Comparison of ENCODE assay signal across 8 cellular contexts in the genomic region with DNA sequence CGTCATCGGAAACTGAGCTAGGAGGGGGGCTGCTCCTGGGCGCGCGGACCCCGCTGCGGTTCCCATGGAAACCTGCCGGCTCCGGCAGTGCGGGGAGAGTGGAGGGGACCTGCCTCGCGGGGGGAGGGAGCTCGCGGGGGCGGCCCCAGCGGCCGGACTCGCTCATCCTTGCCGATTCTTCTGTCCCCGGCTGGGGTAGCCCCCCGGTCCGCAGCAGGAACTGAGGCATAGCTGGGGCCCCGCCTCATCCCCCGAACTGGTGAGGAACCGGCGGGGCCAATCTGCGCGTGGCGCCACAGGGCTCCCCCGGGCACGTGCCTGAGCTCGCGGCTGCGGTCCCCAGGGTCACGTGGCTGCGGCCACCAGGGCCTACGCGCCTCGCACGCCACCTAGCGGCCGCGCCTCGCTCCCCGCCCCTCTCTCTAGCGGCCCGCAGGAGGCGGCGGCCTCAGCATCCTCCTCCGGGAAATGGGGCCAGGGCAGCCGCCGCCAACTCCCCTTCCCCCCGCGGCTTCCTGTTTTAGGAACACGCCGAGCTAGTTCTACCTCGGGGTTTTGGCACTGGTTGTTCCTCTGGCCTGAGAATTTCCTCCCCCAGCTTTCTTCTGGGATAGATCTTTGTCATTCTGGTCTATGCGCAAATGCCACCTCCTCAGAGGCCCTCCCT. TPM values are rescaled to one million over a fixed set of nuclear protein-coding genes. Genes with fewer than 3 reads are reported as not detected.
DNase-seq lines count a peak whose midpoint lies in the region; ATAC-seq and TF ChIP-seq lines count a peak whose summit lies in the region.

No MANE protein-coding gene starts in this region.

- peak overlapping the region; percentile 53 for H3K4me3 Mint-ChIP-seq in HFFc6

- H3K4me1 Mint-ChIP-seq in HFFc6 (ENCODE audit: low read depth): no peaks in the 10 kb centered on the region

- 0 to 5% methylated on average over 2 to 38 of the region's 58 CpGs for WGBS in transverse colon (ENCODE audit: low coverage in 1 of 2), 2 donors

- peaks cover 12% of the 10 kb centered on the region for H3K27me3 Mint-ChIP-seq in HFFc6 (ENCODE audit: insufficient read depth)

- peak; percentile 75 to 86 for ATAC-seq in activated naive CD4-positive, alpha-beta T cell treated with anti-CD3 and anti-CD28 coated beads, Interleukin-2, amount 50 U/mL, for 72 hours

- peaks cover 0 to 3% (median 0%) of the 10 kb centered on the region in 4 donors for H3K36me3 ChIP-seq in transverse colon

- peaks cover 7 to 32% (median 26%) of the 10 kb centered on the region in 4 donors for H3K4me1 ChIP-seq in transverse colon

- H3K36me3 Mint-ChIP-seq in HFFc6 (ENCODE audit: low read depth): no peaks in the 10 kb centered on the region
- H3K36me3 Mint-ChIP-seq in activated naive CD4-positive, alpha-beta T cell treated with anti-CD3 and anti-CD28 coated beads, Interleukin-2, amount 50 U/mL, for 72 hours: peaks cover 5 to 6% of the 10 kb centered on the region in 2 donors

- no peak overlapping the region for H3K27ac Mint-ChIP-seq in HFFc6
- peak overlapping the region in 1 of 2 donors; percentile 79 for H3K27ac Mint-ChIP-seq in activated naive CD4-positive, alpha-beta T cell treated with anti-CD3 and anti-CD28 coated beads, Interleukin-2, amount 50 U/mL, for 72 hours

- in situ Hi-C loops in transverse colon (cut with MboI; ENCODE audit: low pct_ligation_motif_present in 1 of 4, low pct_unique_long_range_greater_than_20kb in 1 of 4, low sequenced_read_pairs in 3 of 4): loop anchor here in 2 of 4 donors (25.0 kb wide), 2 partner anchors 95 to 195 kb away; a partner anchor contains a TSS

- no peaks in the 10 kb centered on the region for H3K9me3 ChIP-seq in transverse colon

- H3K27me3 ChIP-seq in transverse colon: peaks cover 56% of the 10 kb centered on the region

- peak; percentile 96 for TF ChIP-seq CTCF in HFFc6 (IDR thresholded peaks at IDR 0.05)
- peak; percentile 87 to 96 (median 94) for TF ChIP-seq CTCF in transverse colon (IDR thresholded peaks at IDR 0.05)

- intact Hi-C loops in head of caudate nucleus (cut with DNase I): loop anchor here (5.0 to 10.0 kb wide), 3 partner anchors 35 to 188 kb away; a partner anchor contains a TSS
- intact Hi-C loops in transverse colon (cut with DNase I; ENCODE audit: low total_unique reads): no loop called here

- DNase-seq in GM04503 (ENCODE audit: low read depth): peak; percentile 10
- peak; percentile 23 for DNase-seq in HFFc6
- peak; percentile 84 for DNase-seq in NCI-H1092 treated with DMSO at 0.1 percent for 48 hours (lab: John Stamatoyannopoulos, UW)
- DNase-seq in SKM-1 treated with dmso at 0.1 percent for 144 hours (lab: John Stamatoyannopoulos, UW; ENCODE audit: unreplicated experiment): peak; percentile 86
- DNase-seq in activated naive CD4-positive, alpha-beta T cell treated with anti-CD3 and anti-CD28 coated beads, Interleukin-2, amount 50 U/mL, for 72 hours (ENCODE audit: low spot score in 2 of 2): peak; percentile 91 to 93
- peak; percentile 75 to 96 (median 91) for DNase-seq in head of caudate nucleus
- DNase-seq in pons (ENCODE audit: low spot score): peak; percentile 73
- peak; percentile 87 for DNase-seq in transverse colon

- TF ChIP-seq EP300 in transverse colon (IDR thresholded peaks at IDR 0.05; ENCODE audit: low read depth): no peak

- H3K4me3 ChIP-seq in transverse colon: peak overlapping the region in 2 of 4 donors; percentile 9 to 40

- H3K9me3 Mint-ChIP-seq in HFFc6: no peaks in the 10 kb centered on the region
- no peaks in the 10 kb centered on the region for H3K9me3 Mint-ChIP-seq in activated naive CD4-positive, alpha-beta T cell treated with anti-CD3 and anti-CD28 coated beads, Interleukin-2, amount 50 U/mL, for 72 hours

- no peak for TF ChIP-seq POLR2A in transverse colon (IDR thresholded peaks at IDR 0.05)

- no peak overlapping the region for H3K27ac ChIP-seq in transverse colon

RNA-seq across cellular contexts. Expression of a gene that starts 1.7 kb away (rescaled TPM):
- not detected for total RNA-seq in HFFc6 (2021; fragmentation: NEBNext Ultra II Directional; extraction: Animal tissue kit (Norgen Biotek cat#: 25700))
- not detected for total RNA-seq in activated naive CD4-positive, alpha-beta T cell treated with anti-CD3 and anti-CD28 coated beads, Interleukin-2, amount 50 U/mL, for 72 hours
- 1 to 10 TPM in 2 of 4 donors, under 1 TPM in 1, not detected in 1; 0.27 to 3.2 (median 1.3) TPM for total RNA-seq in transverse colon

RNA-seq across cellular contexts. Expression of a gene that starts 23.1 kb away (rescaled TPM):
- 1 to 10 TPM; 4.7 to 6.3 (median 5.3) TPM for total RNA-seq in HFFc6 (2021; fragmentation: NEBNext Ultra II Directional; extraction: Animal tissue kit (Norgen Biotek cat#: 25700))
- 10 to 100 TPM; 10.3 to 20.3 TPM for total RNA-seq in activated naive CD4-positive, alpha-beta T cell treated with anti-CD3 and anti-CD28 coated beads, Interleukin-2, amount 50 U/mL, for 72 hours
- 10 to 100 TPM; 10.6 to 44.9 (median 17.4) TPM for total RNA-seq in transverse colon

RNA-seq across cellular contexts. Expression of a gene that starts 46.4 kb away (rescaled TPM):
- 10 to 100 TPM; 17.5 to 24.9 (median 19.9) TPM for total RNA-seq in HFFc6 (2021; fragmentation: NEBNext Ultra II Directional; extraction: Animal tissue kit (Norgen Biotek cat#: 25700))
- total RNA-seq in activated naive CD4-positive, alpha-beta T cell treated with anti-CD3 and anti-CD28 coated beads, Interleukin-2, amount 50 U/mL, for 72 hours: 10 to 100 TPM; 43.0 to 73.3 TPM
- 10 to 100 TPM; 20.9 to 63.4 (median 39.1) TPM for total RNA-seq in transverse colon

RNA-seq across cellular contexts. Expression of a gene that starts 47.1 kb away (rescaled TPM):
- 100 to 1,000 TPM; 367 to 460 (median 388) TPM for total RNA-seq in HFFc6 (2021; fragmentation: NEBNext Ultra II Directional; extraction: Animal tissue kit (Norgen Biotek cat#: 25700))
- 100 to 1,000 TPM; 272 to 285 TPM for total RNA-seq in activated naive CD4-positive, alpha-beta T cell treated with anti-CD3 and anti-CD28 coated beads, Interleukin-2, amount 50 U/mL, for 72 hours
- 100 to 1,000 TPM; 119 to 195 (median 183) TPM for total RNA-seq in transverse colon

RNA-seq across cellular contexts. Expression of a gene that starts 47.6 kb away (rescaled TPM):
- total RNA-seq in HFFc6 (2021; fragmentation: NEBNext Ultra II Directional; extraction: Animal tissue kit (Norgen Biotek cat#: 25700)): 1 to 10 TPM in 1 of 6 experiments, under 1 TPM in 4, not detected in 1; 0.16 to 1.1 (median 0.60) TPM
- total RNA-seq in activated naive CD4-positive, alpha-beta T cell treated with anti-CD3 and anti-CD28 coated beads, Interleukin-2, amount 50 U/mL, for 72 hours: under 1 TPM; 0.30 to 0.95 TPM
- 1 to 10 TPM in 1 of 4 donors, under 1 TPM in 1, not detected in 2; 0.32 to 2.2 TPM for total RNA-seq in transverse colon

Comparison
In these comparisons a context has a peak if more than half of its experiments do, and no peak if none do; other contexts are left out.
1. DNase-seq: peak in every context shown above with its lines; median percentile 92 in activated naive CD4-positive, alpha-beta T cell treated with anti-CD3 and anti-CD28 coated beads, Interleukin-2, amount 50 U/mL, for 72 hours; 91 in head of caudate nucleus; 87 in transverse colon; 86 in SKM-1 treated with dmso at 0.1 percent for 144 hours; 84 in NCI-H1092 treated with DMSO at 0.1 percent for 48 hours; 73 in pons; 23 in HFFc6; 10 in GM04503.